In the genomic region with DNA sequence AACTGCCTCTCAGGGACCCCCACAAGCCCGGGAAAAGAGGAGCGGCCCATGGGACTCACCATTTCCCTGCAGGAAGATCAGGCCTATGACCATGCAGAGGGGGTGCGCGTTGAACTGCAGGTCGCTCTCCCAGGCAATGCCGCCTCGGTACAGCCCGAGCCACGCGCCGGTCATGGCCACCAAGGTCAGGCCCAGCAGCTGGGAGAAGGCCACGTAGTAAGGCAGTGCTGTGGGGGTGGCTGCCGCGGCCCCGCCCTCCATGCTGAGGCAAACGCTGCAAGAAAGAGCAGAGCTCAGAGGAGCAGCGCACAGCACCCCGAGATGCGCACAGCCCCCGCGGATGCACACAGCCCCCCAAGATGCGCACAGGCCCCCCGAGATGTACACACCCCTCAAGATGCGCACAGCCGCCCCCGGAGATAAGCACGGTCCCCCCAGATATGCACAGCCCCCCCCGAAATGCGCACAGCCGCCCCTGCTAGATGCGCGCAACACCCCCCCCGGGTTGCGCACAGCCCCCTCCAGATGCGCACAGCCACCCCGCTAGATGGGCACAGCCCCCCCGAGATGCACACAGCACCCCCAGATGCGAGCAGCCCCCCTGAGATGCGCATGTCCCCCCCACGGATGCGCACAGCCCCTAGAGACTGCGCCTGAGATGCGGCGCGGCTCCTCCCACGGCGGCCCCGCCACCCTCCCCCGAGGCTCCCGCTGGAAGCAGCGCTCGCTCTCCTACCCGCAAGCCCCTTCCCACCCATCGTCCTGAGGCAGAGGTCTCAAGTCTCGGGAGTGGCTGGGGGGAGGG, we compare ENCODE assay signal across 2 cellular contexts.
TF ChIP-seq lines count a peak whose summit lies in the region.

No MANE protein-coding gene starts in this region.

TF ChIP-seq in HEK293, 187 proteins besides CTCF, POLR2A, EP300 and RAD21:
- 0 out of 2 replicates have a peak, but pooled peaks have one; percentile 35 for TF ChIP-seq ZBTB10 (tag by site-specific recombination; IDR thresholded peaks at IDR 0.05)
- TF ChIP-seq, protein P1, sequence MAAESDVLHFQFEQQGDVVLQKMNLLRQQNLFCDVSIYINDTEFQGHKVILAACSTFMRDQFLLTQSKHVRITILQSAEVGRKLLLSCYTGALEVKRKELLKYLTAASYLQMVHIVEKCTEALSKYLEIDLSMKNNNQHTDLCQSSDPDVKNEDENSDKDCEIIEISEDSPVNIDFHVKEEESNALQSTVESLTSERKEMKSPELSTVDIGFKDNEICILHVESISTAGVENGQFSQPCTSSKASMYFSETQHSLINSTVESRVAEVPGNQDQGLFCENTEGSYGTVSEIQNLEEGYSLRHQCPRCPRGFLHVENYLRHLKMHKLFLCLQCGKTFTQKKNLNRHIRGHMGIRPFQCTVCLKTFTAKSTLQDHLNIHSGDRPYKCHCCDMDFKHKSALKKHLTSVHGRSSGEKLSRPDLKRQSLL (tag by site-specific recombination; IDR thresholded peaks at IDR 0.05) = no peak

TF ChIP-seq in HepG2, 621 proteins besides CTCF, POLR2A, EP300 and RAD21:
- no peak for TF ChIP-seq SRY (CRISPR knock-in tag; IDR thresholded peaks at IDR 0.05)
- TF ChIP-seq MAZ (IDR thresholded peaks at IDR 0.05; ENCODE audit: borderline replicate concordance, low read depth, low read length) = no peak
- no peak for TF ChIP-seq MAZ (CRISPR knock-in tag; IDR thresholded peaks at IDR 0.05; ENCODE audit: low read depth)
- no peak for TF ChIP-seq ZHX1 (CRISPR knock-in tag; IDR thresholded peaks at IDR 0.05; ENCODE audit: low read depth)
- TF ChIP-seq ZFP82 (CRISPR knock-in tag; IDR thresholded peaks at IDR 0.05; ENCODE audit: borderline replicate concordance) = no peak
- TF ChIP-seq TMF1 (CRISPR knock-in tag; IDR thresholded peaks at IDR 0.05; ENCODE audit: low read depth) = no peak
- no peak for TF ChIP-seq ELF4 (CRISPR knock-in tag; IDR thresholded peaks at IDR 0.05; ENCODE audit: borderline replicate concordance)
- no peak for TF ChIP-seq ZNF550 (CRISPR knock-in tag; IDR thresholded peaks at IDR 0.05; ENCODE audit: borderline replicate concordance)
- TF ChIP-seq, protein P2, sequence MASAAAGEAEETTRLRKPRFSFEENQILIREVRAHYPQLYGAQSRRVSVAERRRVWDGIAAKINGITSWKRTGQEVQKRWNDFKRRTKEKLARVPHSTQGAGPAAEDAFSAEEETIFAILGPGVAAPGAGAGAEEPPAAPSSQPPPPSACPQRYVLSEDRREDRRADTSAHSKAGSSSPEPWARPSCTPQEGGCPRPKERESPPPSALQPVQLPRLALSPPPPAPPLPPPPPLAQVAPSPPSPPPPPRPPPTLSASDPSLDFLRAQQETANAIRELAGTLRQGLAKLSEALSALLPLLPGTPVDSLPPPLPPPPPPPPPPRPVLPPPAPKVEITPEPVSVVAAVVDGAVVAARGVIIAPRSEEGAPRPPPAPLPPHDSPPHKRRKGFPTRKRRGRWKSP (CRISPR knock-in tag; IDR thresholded peaks at IDR 0.05) = no peak
- no peak for TF ChIP-seq PRMT3 (CRISPR knock-in tag; IDR thresholded peaks at IDR 0.05; ENCODE audit: borderline replicate concordance, low read depth)
- TF ChIP-seq KMT2B (CRISPR knock-in tag; IDR thresholded peaks at IDR 0.05) = no peak
